ENCODE assay signal across 34 cellular contexts in the genomic region with DNA sequence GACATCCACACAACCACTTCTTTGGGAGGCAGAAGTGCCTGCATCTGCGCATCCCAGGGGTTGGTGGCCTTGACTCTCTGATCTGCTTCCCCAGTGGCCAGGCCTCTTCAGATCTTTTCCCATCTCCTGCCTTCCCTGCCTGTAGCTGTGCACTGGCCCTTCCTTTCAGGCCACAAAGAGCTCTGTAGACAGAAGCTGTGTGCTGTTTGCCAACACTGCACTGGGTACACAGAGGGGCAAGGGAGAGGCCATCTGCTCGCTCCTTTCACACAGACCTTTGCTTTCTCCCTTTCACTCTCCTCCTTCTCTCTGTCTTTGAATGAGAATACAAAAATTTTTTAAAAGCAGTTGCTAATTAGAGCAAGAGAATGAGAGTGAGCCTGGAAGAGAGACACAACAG.
DNase-seq lines count a peak whose midpoint lies in the region; FAIRE-seq and TF ChIP-seq lines count a peak whose summit lies in the region.
"Had no signal": no experiment of that assay in that cellular context is flagged by ENCODE, and none has a peak within 500 bp of the region (broad histone marks: within the 10 kb centered on the region; RNA-seq: fewer than 3 reads in every experiment).

No MANE protein-coding gene starts in this region.

- H3K4me2 ChIP-seq in mesendoderm (ENCODE audit: low read length) (no peak overlapping the region), neural progenitor cell (no peak overlapping the region)

- no peak overlapping the region for H3K27ac Mint-ChIP-seq in neural progenitor cell
- H3K27ac Mint-ChIP-seq: activated naive CD8-positive, alpha-beta T cell treated with anti-CD3 and anti-CD28 coated beads, Interleukin-2, amount 10 ng/mL, durations not matched to agents 7 days and 5 days; activated T-cell treated with anti-CD3 and anti-CD28 coated beads, Interleukin-2, amount 50 U/mL, for 24 hours; T-helper 1 cell treated with Interleukin-12 subunit alpha and Interleukin-12 subunit beta and Interleukin-4 antibody, amounts not matched to agents 30 μg/mL and 1 μg/mL, for 36 hours; type B pancreatic cell had no signal

- H2BK120ac ChIP-seq in mesendoderm (ENCODE audit: low read depth, low read length): no peak overlapping the region

- TF ChIP-seq CTCF in neural progenitor cell (IDR thresholded peaks at IDR 0.05): no peak

- peaks cover 2% of the 10 kb centered on the region for H3K27me3 Mint-ChIP-seq in neural progenitor cell (ENCODE audit: insufficient read depth, low read depth)

- no peak overlapping the region for H3K56ac ChIP-seq in mesendoderm (ENCODE audit: low read length)

- H3K4me1 ChIP-seq in mesendoderm (ENCODE audit: control insufficient read depth, low read depth, low read length) (no peaks in the 10 kb centered on the region), neural progenitor cell (peaks cover 22% of the 10 kb centered on the region)
- H3K4me1 ChIP-seq: Caco-2, esophagus muscularis mucosa, left ventricle myocardium inferior had no signal

- H3K27ac ChIP-seq in mesendoderm (ENCODE audit: low read depth, low read length): no peak overlapping the region
- H3K27ac ChIP-seq in neural progenitor cell: no peak overlapping the region
- H3K27ac ChIP-seq: C4-2B, esophagus muscularis mucosa, left ventricle myocardium inferior had no signal

- peaks cover 5% of the 10 kb centered on the region for H3K9me3 Mint-ChIP-seq in neural progenitor cell
- H3K9me3 Mint-ChIP-seq: T-helper 1 cell treated with Interleukin-12 subunit alpha and Interleukin-12 subunit beta and Interleukin-4 antibody, amounts not matched to agents 30 μg/mL and 1 μg/mL, for 36 hours; type B pancreatic cell had no signal

- no CpG with 5 or more reads among the region's 2 CpGs for WGBS in mesendoderm (ENCODE audit: extremely low coverage, insufficient coverage, low lambda C conversion rate)

- no peaks in the 10 kb centered on the region for H4K20me1 ChIP-seq in neural progenitor cell (ENCODE audit: low read depth)

- FAIRE-seq in RCC 7860 (lab: Jason Lieb, UNC): no peak
- FAIRE-seq: astrocyte, endometrium, GM12878, K562, keratinocyte had no signal

- H3K9ac ChIP-seq in mesendoderm (ENCODE audit: low read length) (no peak overlapping the region), neural progenitor cell (no peak overlapping the region)

- no peak overlapping the region for H3K4me3 ChIP-seq in mesendoderm (ENCODE audit: low read length)
- H3K4me3 ChIP-seq in neural progenitor cell: no peak overlapping the region
- H3K4me3 ChIP-seq: esophagus muscularis mucosa, GM12878, K562, left ventricle myocardium inferior had no signal

- peaks cover 12% of the 10 kb centered on the region for H3K4me1 Mint-ChIP-seq in neural progenitor cell
- H3K4me1 Mint-ChIP-seq: activated naive CD8-positive, alpha-beta T cell treated with anti-CD3 and anti-CD28 coated beads, Interleukin-2, amount 10 ng/mL, durations not matched to agents 7 days and 5 days had no signal

- H3K4me3 Mint-ChIP-seq in neural progenitor cell: no peak overlapping the region
- H3K4me3 Mint-ChIP-seq: activated naive CD8-positive, alpha-beta T cell treated with anti-CD3 and anti-CD28 coated beads, Interleukin-2, amount 10 ng/mL, durations not matched to agents 7 days and 5 days; activated T-cell treated with anti-CD3 and anti-CD28 coated beads, Interleukin-2, amount 50 U/mL, for 24 hours; H9; T-helper 1 cell treated with Interleukin-12 subunit alpha and Interleukin-12 subunit beta and Interleukin-4 antibody, amounts not matched to agents 30 μg/mL and 1 μg/mL, for 36 hours; type B pancreatic cell had no signal

- H3K36me3 ChIP-seq in mesendoderm (ENCODE audit: control insufficient read depth, insufficient read depth, low read length): no peaks in the 10 kb centered on the region
- no peaks in the 10 kb centered on the region for H3K36me3 ChIP-seq in neural progenitor cell
- H3K36me3 ChIP-seq: esophagus muscularis mucosa, left ventricle myocardium inferior had no signal

- no peaks in the 10 kb centered on the region for H3K79me2 ChIP-seq in mesendoderm (ENCODE audit: control insufficient read depth, insufficient read depth, low read length)
- no peaks in the 10 kb centered on the region for H3K79me2 ChIP-seq in neural progenitor cell (ENCODE audit: low read depth)

- H3K27me3 ChIP-seq in mesendoderm (ENCODE audit: insufficient read depth, low read length, poor library complexity): no peaks in the 10 kb centered on the region
- no peaks in the 10 kb centered on the region for H3K27me3 ChIP-seq in neural progenitor cell
- H3K27me3 ChIP-seq: esophagus muscularis mucosa had no signal

- no peak overlapping the region for H3K23ac ChIP-seq in mesendoderm (ENCODE audit: low read length)

- H4K8ac ChIP-seq in mesendoderm (ENCODE audit: low read depth, low read length): no peak overlapping the region

- no peak overlapping the region for H2AK5ac ChIP-seq in mesendoderm (ENCODE audit: low read length)

- no peak overlapping the region for H2BK5ac ChIP-seq in mesendoderm (ENCODE audit: low read length)

- peaks cover 5% of the 10 kb centered on the region for H3K36me3 Mint-ChIP-seq in neural progenitor cell
- H3K36me3 Mint-ChIP-seq: activated naive CD8-positive, alpha-beta T cell treated with anti-CD3 and anti-CD28 coated beads, Interleukin-2, amount 10 ng/mL, durations not matched to agents 7 days and 5 days had no signal

- H2AFZ ChIP-seq in neural progenitor cell (replicated peaks): no peak overlapping the region

- H3F3A ChIP-seq in neural progenitor cell (ENCODE audit: low read depth): peaks cover 1% of the 10 kb centered on the region

- H3K9me3 ChIP-seq in neural progenitor cell (ENCODE audit: low read depth): no peaks in the 10 kb centered on the region
- H3K9me3 ChIP-seq: Caco-2, esophagus muscularis mucosa, left ventricle myocardium inferior had no signal

- DNase-seq in NCI-H1417 (lab: John Stamatoyannopoulos, UW): peak in 2 of 3 experiments; percentile 13 to 49
- DNase-seq in NCI-H1417 treated with DMSO at 0.1 percent for 48 hours (lab: John Stamatoyannopoulos, UW): no peak
- DNase-seq in NCI-H146 treated with DMSO at 0.1 percent for 48 hours (lab: John Stamatoyannopoulos, UW; ENCODE audit: unreplicated experiment): peak; percentile 79
- peak; percentile 85 for DNase-seq in cerebellum (ENCODE audit: low spot score)
- peak; percentile 38 for DNase-seq in retina
- DNase-seq in mesendoderm: no peak
- DNase-seq in RCC 7860 (ENCODE audit: low spot score): no peak
- DNase-seq in neural progenitor cell (ENCODE audit: low spot score): no peak
- DNase-seq: 8988T; activated CD4-positive, CD25-positive, alpha-beta regulatory T cell; activated gamma-delta T cell; activated naive CD8-positive, alpha-beta T cell treated with anti-CD3 and anti-CD28 coated beads, Interleukin-2, amount 10 ng/mL, durations not matched to agents 7 days and 5 days; activated T-cell treated with anti-CD3 and anti-CD28 coated beads, Interleukin-2, amount 50 U/mL, for 24 hours; Caco-2; central memory CD4-positive, alpha-beta T cell; dermis blood vessel endothelial cell; EL; foreskin fibroblast; H9; left ventricle myocardium inferior; NCI-H1048; NCI-H2029; NK-92 treated with Interleukin-12 subunit alpha and Interleukin-12 subunit beta, amount 100 ng/mL, for 24 hours; PC-3; stimulated activated CD4-positive, alpha-beta T cell treated with anti-CD3 and anti-CD28 coated beads, Interleukin-4, amount 100 ng/mL, for 4 hours had no signal

- H4K5ac ChIP-seq in mesendoderm (ENCODE audit: low read length): no peak overlapping the region

- no peak overlapping the region for H3K18ac ChIP-seq in mesendoderm (ENCODE audit: low read length)

- H2BK15ac ChIP-seq in mesendoderm (replicated peaks; ENCODE audit: low read depth): no peak overlapping the region

- no peaks in the 10 kb centered on the region for H3K79me1 ChIP-seq in mesendoderm (ENCODE audit: low read length)

- no peak overlapping the region for H3K4ac ChIP-seq in mesendoderm (ENCODE audit: low read depth, low read length)

Comparison
In these comparisons a context has a peak if more than half of its experiments do, and no peak if none do; other contexts are left out.
1. DNase-seq: peak in NCI-H1417 (2 of 3), NCI-H146 treated with DMSO at 0.1 percent for 48 hours (single experiment), cerebellum (single experiment) and retina (single experiment); none in NCI-H1417 treated with DMSO at 0.1 percent for 48 hours (single experiment), mesendoderm (single experiment), RCC 7860 (single experiment) and neural progenitor cell (single experiment).